In genomic region chr21:38282921-38283320, GRCh38 we compare ENCODE assay signal across 17 cellular contexts. TPM values are rescaled to one million over a fixed set of nuclear protein-coding genes. Genes with fewer than 3 reads are reported as not detected.
A peak's percentile ranks its signal among the peaks of the same experiment; 100 is the strongest.
DNase-seq lines count a peak whose midpoint lies in the region; ATAC-seq and TF ChIP-seq lines count a peak whose summit lies in the region.
"Had no signal": no experiment of that assay in that cellular context is flagged by ENCODE, and none has a peak within 500 bp of the region (broad histone marks: within the 10 kb centered on the region; RNA-seq: fewer than 3 reads in every experiment).

No MANE protein-coding gene starts in this region.

- no peak overlapping the region for H3K4me2 ChIP-seq in neuronal stem cell (ENCODE audit: insufficient read depth, low read length, poor library complexity, severe bottlenecking)

- intact Hi-C loops in Right ventricle myocardium inferior (cut with DNase I): no loop called here
- intact Hi-C loops in left lung (cut with DNase I): no loop called here
- intact Hi-C loops in upper lobe of right lung (cut with DNase I): no loop called here

- no peak overlapping the region for H3K4ac ChIP-seq in neuronal stem cell (ENCODE audit: low read length)

- H3K18ac ChIP-seq in neuronal stem cell (ENCODE audit: low read length): no peak overlapping the region

- H2BK120ac ChIP-seq in neuronal stem cell (ENCODE audit: low read depth, low read length): no peak overlapping the region

- H3K27ac ChIP-seq in right atrium auricular region (no peak overlapping the region), left lung (peak overlapping the region; percentile 71 to 93), upper lobe of right lung (peak overlapping the region; percentile 62), neuronal stem cell (replicated peaks; ENCODE audit: low read length) (no peak overlapping the region)

- H3K23ac ChIP-seq in neuronal stem cell (ENCODE audit: low read depth, low read length, poor library complexity): no peak overlapping the region

- no peaks in the 10 kb centered on the region for H3K9me3 ChIP-seq in right atrium auricular region
- H3K9me3 ChIP-seq in left lung: no peaks in the 10 kb centered on the region
- no peaks in the 10 kb centered on the region for H3K9me3 ChIP-seq in upper lobe of right lung
- H3K9me3 ChIP-seq in neuronal stem cell (replicated peaks in 1 of 2; ENCODE audit: control insufficient read depth in 2 of 2, insufficient read depth in 1 of 2, low read depth in 1 of 2, low read length in 2 of 2): no peaks in the 10 kb centered on the region
- H3K9me3 ChIP-seq: heart right ventricle had no signal

- no peak overlapping the region for H2BK15ac ChIP-seq in neuronal stem cell (ENCODE audit: low read length)

- H3K27me3 ChIP-seq in right atrium auricular region: no peaks in the 10 kb centered on the region
- H3K27me3 ChIP-seq in left lung: no peaks in the 10 kb centered on the region
- H3K27me3 ChIP-seq in upper lobe of right lung: no peaks in the 10 kb centered on the region
- peaks cover 0 to 3% (median 0%) of the 10 kb centered on the region in 3 experiments for H3K27me3 ChIP-seq in neuronal stem cell (ENCODE audit: control insufficient read depth in 3 of 3, insufficient read depth in 3 of 3, low read depth in 1 of 3, low read length in 3 of 3)
- H3K27me3 ChIP-seq: heart right ventricle had no signal

- no peak overlapping the region for H2AK5ac ChIP-seq in neuronal stem cell (ENCODE audit: low read depth, low read length)

- no peak overlapping the region for H2BK12ac ChIP-seq in neuronal stem cell (ENCODE audit: low read length)

- ATAC-seq in Right ventricle myocardium inferior (peak; percentile 39), left lung (peak; percentile 51), upper lobe of right lung (peak; percentile 58), HG03025 (IDR thresholded peaks at IDR 0.05; ENCODE audit: low FRiP score, unreplicated experiment) (no peak)
- ATAC-seq: activated T-cell treated with anti-CD3 and anti-CD28 coated beads, Interleukin-2, amount 50 U/mL, for 72 hours had no signal

- no peaks in the 10 kb centered on the region for H3K79me1 ChIP-seq in neuronal stem cell (ENCODE audit: low read depth, low read length)

- TF ChIP-seq CTCF in right atrium auricular region (IDR thresholded peaks at IDR 0.05): no peak
- no peak for TF ChIP-seq CTCF in left lung (IDR thresholded peaks at IDR 0.05)
- no peak for TF ChIP-seq CTCF in upper lobe of right lung (IDR thresholded peaks at IDR 0.05)

- H2AFZ ChIP-seq in neuronal stem cell (ENCODE audit: low read length): no peak overlapping the region

- H3K4me3 ChIP-seq in right atrium auricular region (no peak overlapping the region), left lung (no peak overlapping the region), upper lobe of right lung (no peak overlapping the region), neuronal stem cell (ENCODE audit: low read length in 2 of 2) (no peak overlapping the region)
- H3K4me3 ChIP-seq: heart right ventricle had no signal

- no peak overlapping the region for H3K9ac ChIP-seq in neuronal stem cell (ENCODE audit: low read depth, low read length, poor library complexity)

- H3K4me1 ChIP-seq in right atrium auricular region (no peaks in the 10 kb centered on the region), left lung (peaks cover 3 to 96% of the 10 kb centered on the region in 2 donors), upper lobe of right lung (peaks cover 20% of the 10 kb centered on the region), neuronal stem cell (ENCODE audit: control insufficient read depth in 2 of 2, insufficient read depth in 1 of 2, low read depth in 1 of 2, low read length in 2 of 2) (no peaks in the 10 kb centered on the region)

- no peak overlapping the region for H4K91ac ChIP-seq in neuronal stem cell (ENCODE audit: low read depth, low read length, poor library complexity)

- no peaks in the 10 kb centered on the region for H3K36me3 ChIP-seq in right atrium auricular region
- no peaks in the 10 kb centered on the region for H3K36me3 ChIP-seq in left lung
- no peaks in the 10 kb centered on the region for H3K36me3 ChIP-seq in upper lobe of right lung
- no peaks in the 10 kb centered on the region for H3K36me3 ChIP-seq in neuronal stem cell (replicated peaks in 1 of 2; ENCODE audit: control insufficient read depth in 2 of 2, insufficient read depth in 2 of 2, low read length in 2 of 2)
- H3K36me3 ChIP-seq: heart right ventricle had no signal

- H3K14ac ChIP-seq in neuronal stem cell (ENCODE audit: low read length): no peak overlapping the region

- H2BK5ac ChIP-seq in neuronal stem cell (ENCODE audit: low read length): no peak overlapping the region

- no peak overlapping the region for H4K8ac ChIP-seq in neuronal stem cell (ENCODE audit: low read depth, low read length)

- WGBS in neuronal stem cell (ENCODE audit: extremely low coverage in 2 of 2, insufficient read length in 2 of 2, insufficient replicate concordance in 1 of 2), 2 donors: no CpG with 5 or more reads among the region's 3 CpGs

- DNase-seq in Right ventricle myocardium inferior (ENCODE audit: missing footprints) (no peak), right atrium auricular region (ENCODE audit: low spot score) (no peak), SKM-1 treated with dmso at 0.1 percent for 144 hours (lab: John Stamatoyannopoulos, UW; ENCODE audit: unreplicated experiment) (peak; percentile 39), left lung (no peak), upper lobe of right lung (no peak), NCI-H146 treated with DMSO at 0.1 percent for 48 hours (lab: John Stamatoyannopoulos, UW; ENCODE audit: unreplicated experiment) (no peak), neuronal stem cell (ENCODE audit: low spot score) (no peak)
- DNase-seq: activated CD4-positive, alpha-beta T cell treated with anti-CD3 and anti-CD28 coated beads, Interleukin-2, amount 50 U/mL, for 48 hours; activated T-cell treated with anti-CD3 and anti-CD28 coated beads, Interleukin-2, amount 50 U/mL, for 72 hours; amygdala; COR-L47; heart right ventricle; kidney glomerular epithelial cell; NCI-H1048; substantia nigra; T1000 had no signal

RNA-seq across cellular contexts. Expression of gene KCNJ15, which starts 26.1 kb away (rescaled TPM):
- total RNA-seq in Right ventricle myocardium inferior (0.46 TPM), right atrium auricular region (1 to 10 TPM in 1 of 2 donors, under 1 TPM in 1; 0.33 to 1.3 TPM), left lung (100 to 1,000 TPM in 1 of 2 donors, 10 to 100 TPM in 1; 87.3 to 103 TPM), upper lobe of right lung (80.1 TPM)
- polyA plus RNA-seq in neuronal stem cell (2013, experiment 1 of 2): 0.07 TPM
- polyA plus RNA-seq in neuronal stem cell (2013, experiment 2 of 2): not detected

Comparison
In these comparisons a context has a peak if more than half of its experiments do, and no peak if none do; other contexts are left out.
1. H3K27ac ChIP-seq: peak in left lung (2 of 2) and upper lobe of right lung (single experiment); none in right atrium auricular region (0 of 2) and neuronal stem cell (single experiment).
2. RNA of gene KCNJ15, which starts 26.1 kb away (total RNA-seq): 87.3 to 103 TPM in left lung and 80.1 TPM in upper lobe of right lung (single experiment); 0.33 to 1.3 TPM in right atrium auricular region and 0.46 TPM in Right ventricle myocardium inferior (single experiment); every median in the first group is over 10 times any median in the second.